In genomic region chr11:129280027-129280811, GRCh38 we compare ENCODE assay signal across 8 cellular contexts.
DNase-seq lines count a peak whose midpoint lies in the region; ATAC-seq and TF ChIP-seq lines count a peak whose summit lies in the region.

No MANE protein-coding gene starts in this region.

- no peaks in the 10 kb centered on the region for H3K36me3 Mint-ChIP-seq in activated T-cell treated with anti-CD3 and anti-CD28 coated beads, Interleukin-2, amount 50 U/mL, for 4 hours (ENCODE audit: insufficient read depth)

- H3K4me3 Mint-ChIP-seq in activated T-cell treated with anti-CD3 and anti-CD28 coated beads, Interleukin-2, amount 50 U/mL, for 4 hours, result peak overlapping the region; percentile 76

- H3K4me1 Mint-ChIP-seq in activated T-cell treated with anti-CD3 and anti-CD28 coated beads, Interleukin-2, amount 50 U/mL, for 4 hours (ENCODE audit: low read depth), result peaks cover 22% of the 10 kb centered on the region

- H3K4me1 ChIP-seq in hepatocyte (ENCODE audit: insufficient read depth), result peaks cover 33% of the 10 kb centered on the region

- no peaks in the 10 kb centered on the region for H3K27me3 ChIP-seq in hepatocyte

- peak overlapping the region; percentile 92 for H2AFZ ChIP-seq in hepatocyte

- H3K36me3 ChIP-seq in hepatocyte (replicated peaks; ENCODE audit: insufficient read depth, low read depth), result no peaks in the 10 kb centered on the region

- WGBS in hepatocyte (ENCODE audit: low lambda C conversion rate, missing lambda C conversion rate), result 56% methylated on average over 16 of the region's 16 CpGs

- H4K20me1 ChIP-seq in hepatocyte (ENCODE audit: insufficient read depth, poor library complexity, severe bottlenecking), result peaks cover 33% of the 10 kb centered on the region

- peaks cover 33% of the 10 kb centered on the region for H3K79me2 ChIP-seq in hepatocyte

- peaks cover 28% of the 10 kb centered on the region for H3K27me3 Mint-ChIP-seq in activated T-cell treated with anti-CD3 and anti-CD28 coated beads, Interleukin-2, amount 50 U/mL, for 4 hours (ENCODE audit: low read depth)

- no peaks in the 10 kb centered on the region for H3K9me2 ChIP-seq in hepatocyte (replicated peaks; ENCODE audit: insufficient read depth)

- H3K27ac ChIP-seq in C4-2B, result peak overlapping the region; percentile 59
- H3K27ac ChIP-seq in hepatocyte, result peak overlapping the region; percentile 39

- no peaks in the 10 kb centered on the region for H3K9me3 ChIP-seq in hepatocyte (ENCODE audit: low read depth)

- H3K4me2 ChIP-seq in hepatocyte, result peak overlapping the region; percentile 94

- no peak for DNase-seq in Jurkat, Clone E6-1 (ENCODE audit: low read depth, low spot score)
- no peak for DNase-seq in activated T-cell treated with anti-CD3 and anti-CD28 coated beads, Interleukin-2, amount 50 U/mL, for 4 hours
- no peak for DNase-seq in hepatocyte (ENCODE audit: low spot score)
- peak; percentile 14 for DNase-seq in stimulated activated CD4-positive, alpha-beta T cell treated with anti-CD3 and anti-CD28 coated beads, Interleukin-12 subunit alpha, Interleukin-12 subunit beta, amount 100 ng/mL, for 4 hours
- no peak for DNase-seq in NCI-H1417 treated with DMSO at 0.1 percent for 48 hours (lab: John Stamatoyannopoulos, UW)

- ATAC-seq in activated T-cell treated with anti-CD3 and anti-CD28 coated beads, Interleukin-2, amount 50 U/mL, for 4 hours, result peak; percentile 67 to 69
- ATAC-seq in GM18867 (IDR thresholded peaks at IDR 0.05; ENCODE audit: unreplicated experiment), result no peak
- ATAC-seq in GM21723 (IDR thresholded peaks at IDR 0.05; ENCODE audit: unreplicated experiment), result no peak

- H3K4me3 ChIP-seq in Jurkat, Clone E6-1 (ENCODE audit: low read length), result peak overlapping the region; percentile 68
- peak overlapping the region; percentile 55 for H3K4me3 ChIP-seq in hepatocyte

- no peaks in the 10 kb centered on the region for H3K9me3 Mint-ChIP-seq in activated T-cell treated with anti-CD3 and anti-CD28 coated beads, Interleukin-2, amount 50 U/mL, for 4 hours

- TF ChIP-seq CTCF in C4-2B (conservative IDR thresholded peaks at IDR 0.05) (no peak), hepatocyte (IDR thresholded peaks at IDR 0.05; ENCODE audit: poor library complexity) (no peak)

Comparison
In these comparisons a context has a peak if more than half of its experiments do, and no peak if none do; other contexts are left out.
1. ATAC-seq: peak in activated T-cell treated with anti-CD3 and anti-CD28 coated beads, Interleukin-2, amount 50 U/mL, for 4 hours (2 of 2); none in GM18867 (single experiment) and GM21723 (single experiment).